ENCODE assay signal across 17 cellular contexts in the genomic region with DNA sequence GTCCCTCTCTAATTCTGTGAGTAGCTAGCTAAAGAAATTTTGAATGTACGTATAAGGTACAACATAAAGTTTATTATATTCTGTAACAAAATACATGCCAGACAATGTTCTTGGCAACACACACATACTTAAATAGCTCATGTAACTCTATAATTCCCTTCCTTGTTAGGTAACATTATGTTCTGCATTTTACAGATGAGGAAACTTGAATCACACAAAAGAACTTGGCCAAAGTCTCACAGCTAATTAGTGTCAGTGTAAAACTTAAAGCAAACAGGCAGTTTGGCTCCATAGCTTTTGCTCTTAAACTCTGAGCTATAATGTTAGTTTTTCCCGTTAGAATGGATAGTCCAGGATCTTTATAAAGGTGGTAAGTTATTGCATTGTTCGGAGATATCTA.
A peak's percentile ranks its signal among the peaks of the same experiment; 100 is the strongest.
DNase-seq lines count a peak whose midpoint lies in the region; ATAC-seq and TF ChIP-seq lines count a peak whose summit lies in the region.
"Had no signal": no experiment of that assay in that cellular context is flagged by ENCODE, and none has a peak within 500 bp of the region (broad histone marks: within the 10 kb centered on the region; RNA-seq: fewer than 3 reads in every experiment).

No MANE protein-coding gene starts in this region.

- intact Hi-C loops in mucosa of descending colon (cut with DNase I, micrococcal nuclease) (no loop called here), transverse colon (cut with DNase I; ENCODE audit: low total_unique reads) (no loop called here)

- no peak for TF ChIP-seq CTCF in mucosa of descending colon (IDR thresholded peaks at IDR 0.05)
- no peak for TF ChIP-seq CTCF in transverse colon (IDR thresholded peaks at IDR 0.05)

- no peak for TF ChIP-seq POLR2A in transverse colon (IDR thresholded peaks at IDR 0.05)

- H3K9me3 ChIP-seq in mucosa of descending colon (peaks cover 13% of the 10 kb centered on the region), transverse colon (peaks cover 12% of the 10 kb centered on the region in 2 donors)
- H3K9me3 ChIP-seq: HAP-1 had no signal

- H3K4me3 ChIP-seq in mucosa of descending colon (no peak overlapping the region), transverse colon (no peak overlapping the region)
- H3K4me3 ChIP-seq: BLaER1, HAP-1 had no signal

- WGBS in transverse colon (ENCODE audit: low coverage in 1 of 2), 2 donors = 43 to 47% methylated on average over 3 of the region's 3 CpGs

- peak overlapping the region in 3 of 4 donors; percentile 10 to 35 (median 17) for H3K27ac ChIP-seq in transverse colon
- H3K27ac ChIP-seq: 22Rv1, BLaER1, C4-2B had no signal

- H3K4me1 ChIP-seq in mucosa of descending colon (ENCODE audit: low read depth) = no peaks in the 10 kb centered on the region
- H3K4me1 ChIP-seq in transverse colon = peaks cover 0 to 9% (median 2%) of the 10 kb centered on the region in 4 donors
- H3K4me1 ChIP-seq: BLaER1, Caco-2, HAP-1 had no signal

- TF ChIP-seq EP300 in transverse colon (IDR thresholded peaks at IDR 0.05; ENCODE audit: low read depth) = no peak

- no peaks in the 10 kb centered on the region for H3K27me3 ChIP-seq in transverse colon
- H3K27me3 ChIP-seq: BLaER1 had no signal

- in situ Hi-C loops in transverse colon (cut with MboI; ENCODE audit: low pct_ligation_motif_present in 1 of 4, low pct_unique_long_range_greater_than_20kb in 1 of 4, low sequenced_read_pairs in 3 of 4) = no loop called here

- H3K36me3 ChIP-seq in mucosa of descending colon (ENCODE audit: low read depth) = no peaks in the 10 kb centered on the region
- H3K36me3 ChIP-seq in transverse colon = no peaks in the 10 kb centered on the region
- H3K36me3 ChIP-seq: BLaER1, HAP-1 had no signal

- ATAC-seq in mucosa of descending colon = peak; percentile 97
- ATAC-seq: CD8-positive, alpha-beta T cell had no signal

- peak; percentile 1 for DNase-seq in SKM-1 treated with dmso at 0.1 percent for 144 hours (lab: John Stamatoyannopoulos, UW; ENCODE audit: unreplicated experiment)
- DNase-seq in SKM-1 (lab: John Stamatoyannopoulos, UW; ENCODE audit: unreplicated experiment) = no peak
- peak in 1 of 3 donors; percentile 7 for DNase-seq in mucosa of descending colon
- no peak for DNase-seq in transverse colon
- no peak for DNase-seq in NCI-H1092 (lab: John Stamatoyannopoulos, UW)
- DNase-seq in iPS-NIHi7 (ENCODE audit: extremely low spot score) = no peak
- DNase-seq: Caco-2; CD4-positive, CD25-positive, alpha-beta regulatory T cell; CD8-positive, alpha-beta T cell; DMS153; DND-41; GOT3; HFFc6 had no signal
